Comparison of ENCODE assay signal across 10 cellular contexts in the genomic region with DNA sequence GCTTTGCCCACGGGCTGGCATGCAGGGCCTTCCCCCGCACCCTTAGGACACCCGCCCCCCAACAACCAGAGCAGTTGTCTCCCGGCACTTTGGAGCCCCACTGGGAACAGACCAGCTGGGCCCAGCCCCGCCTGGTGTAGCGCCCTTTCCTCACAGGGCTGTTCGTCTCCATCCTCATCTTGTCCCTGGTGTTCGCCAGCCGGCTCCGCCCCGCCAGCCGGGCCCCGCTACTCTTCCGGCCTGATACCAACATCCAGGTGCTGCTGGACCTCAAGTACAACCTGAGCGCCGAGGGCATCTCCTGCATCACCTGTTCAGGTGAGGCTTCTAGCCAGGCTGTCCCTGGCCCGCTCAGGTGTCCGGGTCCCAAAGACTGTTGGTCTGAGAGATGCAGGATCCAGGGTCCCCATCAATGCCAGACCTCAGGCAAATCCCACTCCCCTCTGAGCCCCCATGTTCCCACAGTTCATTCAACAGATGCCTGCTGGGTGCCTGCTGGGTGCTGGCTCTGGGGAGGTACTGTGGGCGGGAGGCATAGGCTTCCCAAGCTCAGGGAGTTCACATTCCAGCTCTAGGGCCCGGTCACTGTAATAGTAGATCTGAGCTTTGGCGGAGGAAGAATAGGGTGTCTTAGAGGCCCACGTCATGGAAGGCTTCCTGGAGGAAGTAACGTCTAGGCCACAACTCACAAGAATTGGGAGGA.
"Had no signal": no experiment of that assay in that cellular context is flagged by ENCODE, and none has a peak within 500 bp of the region (broad histone marks: within the 10 kb centered on the region; RNA-seq: fewer than 3 reads in every experiment).

No MANE protein-coding gene starts in this region.

- ATAC-seq: activated naive CD4-positive, alpha-beta T cell treated with anti-CD3 and anti-CD28 coated beads, Interleukin-2, amount 50 U/mL, for 72 hours; naive thymus-derived CD4-positive, alpha-beta T cell had no signal

- H3K9me3 ChIP-seq: SJCRH30, transverse colon had no signal

- H3K27ac ChIP-seq: dorsolateral prefrontal cortex, SJCRH30, transverse colon had no signal

- H3K27me3 ChIP-seq: dorsolateral prefrontal cortex, SJCRH30, transverse colon had no signal

- H3K4me3 ChIP-seq: dorsolateral prefrontal cortex, lung, SJCRH30, transverse colon had no signal

- H3K4me1 ChIP-seq: SJCRH30, transverse colon had no signal

- DNase-seq: activated CD4-positive, alpha-beta T cell treated with anti-CD3 and anti-CD28 coated beads, Interleukin-2, amount 50 U/mL, for 48 hours; activated CD4-positive, CD25-positive, alpha-beta regulatory T cell treated with anti-CD3 and anti-CD28 coated beads, Interleukin-2, amount 50 U/mL, for 72 hours; hippocampal formation; naive thymus-derived CD4-positive, alpha-beta T cell; SJCRH30; stimulated activated CD4-positive, alpha-beta T cell treated with anti-CD3 and anti-CD28 coated beads, Interleukin-4, amount 100 ng/mL, for 4 hours; transverse colon had no signal

- H3K36me3 ChIP-seq: SJCRH30, transverse colon had no signal
